ENCODE assay signal across 12 cellular contexts in the genomic region with DNA sequence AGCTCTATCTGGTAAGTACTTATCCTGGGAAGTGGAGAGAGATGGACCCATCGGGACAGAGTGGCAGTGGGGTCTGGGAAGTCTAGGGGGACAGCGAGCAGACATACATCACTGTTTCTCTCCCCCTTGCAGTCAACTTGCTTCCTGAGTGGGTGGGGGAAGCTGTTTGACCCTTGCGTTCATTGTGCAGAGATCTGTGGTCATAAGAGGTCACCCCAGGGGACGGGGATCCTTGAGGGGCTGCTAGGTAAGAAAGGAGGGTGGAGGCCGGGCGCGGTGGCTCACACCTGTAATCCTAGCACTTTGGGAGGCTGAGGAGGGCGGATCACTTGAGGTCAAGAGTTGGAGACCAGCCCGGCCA. TPM values are rescaled to one million over a fixed set of nuclear protein-coding genes. Genes with fewer than 3 reads are reported as not detected.
DNase-seq lines count a peak whose midpoint lies in the region; ATAC-seq and TF ChIP-seq lines count a peak whose summit lies in the region.
"Had no signal": no experiment of that assay in that cellular context is flagged by ENCODE, and none has a peak within 500 bp of the region (broad histone marks: within the 10 kb centered on the region; RNA-seq: fewer than 3 reads in every experiment).

No MANE protein-coding gene starts in this region.

- peak overlapping the region; percentile 99 for H3K4me3 Mint-ChIP-seq in CD14-positive monocyte
- peak overlapping the region; percentile 92 for H3K4me3 Mint-ChIP-seq in activated CD8-positive, alpha-beta T cell treated with anti-CD3 and anti-CD28 coated beads, Interleukin-2, amount 10 ng/mL, durations not matched to agents 7 days and 5 days
- peak overlapping the region; percentile 83 to 100 (median 99) for H3K4me3 Mint-ChIP-seq in naive thymus-derived CD4-positive, alpha-beta T cell
- H3K4me3 Mint-ChIP-seq: HFFc6 had no signal

- peaks cover 0 to 7% (median 4%) of the 10 kb centered on the region in 3 experiments for H3K9me3 ChIP-seq in naive thymus-derived CD4-positive, alpha-beta T cell (ENCODE audit: control insufficient read depth in 2 of 3, low read length in 3 of 3)
- no peaks in the 10 kb centered on the region for H3K9me3 ChIP-seq in right cardiac atrium (ENCODE audit: control insufficient read depth, low read length)

- intact Hi-C loops in CD14-positive monocyte (cut with micrococcal nuclease), result no loop called here
- intact Hi-C loops in naive thymus-derived CD4-positive, alpha-beta T cell (cut with micrococcal nuclease), result loop anchor here (1.0 to 10.0 kb wide), 7 partner anchors 8 to 614 kb away; a partner anchor contains a TSS
- intact Hi-C loops in right cardiac atrium (cut with DNase I), result loop anchor here in 1 of 4 donors (10.0 kb wide), 1 partner anchor 204 kb away; no protein-coding TSS in a partner anchor

- H3K4me1 ChIP-seq in naive thymus-derived CD4-positive, alpha-beta T cell (ENCODE audit: control insufficient read depth in 2 of 2, insufficient read depth in 2 of 2, low read length in 2 of 2), result peaks cover 28 to 49% of the 10 kb centered on the region in 2 donors
- H3K4me1 ChIP-seq in right cardiac atrium (ENCODE audit: control insufficient read depth, insufficient read depth, low read length), result no peaks in the 10 kb centered on the region

- peaks cover 0 to 27% (median 5%) of the 10 kb centered on the region in 3 experiments for H3K36me3 ChIP-seq in naive thymus-derived CD4-positive, alpha-beta T cell (ENCODE audit: control insufficient read depth in 2 of 3, insufficient read depth in 3 of 3, low read length in 3 of 3)

- H3K36me3 Mint-ChIP-seq in CD14-positive monocyte, result peaks cover 8 to 16% of the 10 kb centered on the region in 2 donors
- H3K36me3 Mint-ChIP-seq in activated CD8-positive, alpha-beta T cell treated with anti-CD3 and anti-CD28 coated beads, Interleukin-2, amount 10 ng/mL, durations not matched to agents 7 days and 5 days (ENCODE audit: low read depth), result peaks cover 35% of the 10 kb centered on the region
- H3K36me3 Mint-ChIP-seq in naive thymus-derived CD4-positive, alpha-beta T cell, result peaks cover 5 to 38% (median 30%) of the 10 kb centered on the region in 5 donors

- ATAC-seq in activated CD8-positive, alpha-beta T cell treated with anti-CD3 and anti-CD28 coated beads, Interleukin-2, amount 10 ng/mL, durations not matched to agents 7 days and 5 days, result peak; percentile 13
- ATAC-seq in naive thymus-derived CD4-positive, alpha-beta T cell, result no peak
- ATAC-seq in right cardiac atrium (no peak), GM18502 (IDR thresholded peaks at IDR 0.05; ENCODE audit: poor library complexity, unreplicated experiment) (no peak)

- WGBS in right cardiac atrium, result 78% methylated on average over 9 of the region's 9 CpGs

- H3K27me3 ChIP-seq in naive thymus-derived CD4-positive, alpha-beta T cell (ENCODE audit: control insufficient read depth in 2 of 2, insufficient read depth in 2 of 2, low read length in 2 of 2), result no peaks in the 10 kb centered on the region
- no peaks in the 10 kb centered on the region for H3K27me3 ChIP-seq in right cardiac atrium (ENCODE audit: control insufficient read depth, insufficient read depth)

- peak overlapping the region; percentile 90 to 98 (median 96) for H3K27ac Mint-ChIP-seq in CD14-positive monocyte
- H3K27ac Mint-ChIP-seq in activated CD8-positive, alpha-beta T cell treated with anti-CD3 and anti-CD28 coated beads, Interleukin-2, amount 10 ng/mL, durations not matched to agents 7 days and 5 days, result peak overlapping the region; percentile 95
- H3K27ac Mint-ChIP-seq in naive thymus-derived CD4-positive, alpha-beta T cell, result peak overlapping the region; percentile 86 to 100 (median 98)
- H3K27ac Mint-ChIP-seq: HFFc6 had no signal

- peaks cover 0 to 2% (median 1%) of the 10 kb centered on the region in 3 donors for H3K27me3 Mint-ChIP-seq in CD14-positive monocyte (ENCODE audit: low read depth in 3 of 3)
- H3K27me3 Mint-ChIP-seq in activated CD8-positive, alpha-beta T cell treated with anti-CD3 and anti-CD28 coated beads, Interleukin-2, amount 10 ng/mL, durations not matched to agents 7 days and 5 days (ENCODE audit: low read depth), result no peaks in the 10 kb centered on the region
- H3K27me3 Mint-ChIP-seq in naive thymus-derived CD4-positive, alpha-beta T cell, result no peaks in the 10 kb centered on the region

- POLR2A ChIA-PET in activated CD8-positive, alpha-beta T cell treated with anti-CD3 and anti-CD28 coated beads, Interleukin-2, amount 10 ng/mL, durations not matched to agents 7 days and 5 days (lab: Charles Lee), result interaction anchor here (0.9 to 2.0 kb wide), 5 partner anchors 9 to 281 kb away, joined by 3 to 12 read pairs (median 4); a partner anchor contains a TSS
- POLR2A ChIA-PET in naive thymus-derived CD4-positive, alpha-beta T cell (lab: Charles Lee), result interaction anchor here (0.5 to 3.1 kb wide), 20 partner anchors 8 to 383 kb away, joined by 3 to 31 read pairs (median 4); a partner anchor contains a TSS

- no peak for TF ChIP-seq CTCF in CD14-positive monocyte (IDR thresholded peaks at IDR 0.05)

- H3K4me3 ChIP-seq in GM08714 (ENCODE audit: low read length) (peak overlapping the region; percentile 45; the same call in 1 of the 2 replicates), right cardiac atrium (ENCODE audit: low read length) (no peak overlapping the region)
- H3K4me3 ChIP-seq in naive thymus-derived CD4-positive, alpha-beta T cell (ENCODE audit: low read length), result peak overlapping the region; percentile 99

- H3K4me1 Mint-ChIP-seq in CD14-positive monocyte, result peaks cover 79% of the 10 kb centered on the region
- peaks cover 68% of the 10 kb centered on the region for H3K4me1 Mint-ChIP-seq in activated CD8-positive, alpha-beta T cell treated with anti-CD3 and anti-CD28 coated beads, Interleukin-2, amount 10 ng/mL, durations not matched to agents 7 days and 5 days (ENCODE audit: low read depth)
- peaks cover 27 to 78% (median 66%) of the 10 kb centered on the region in 7 donors for H3K4me1 Mint-ChIP-seq in naive thymus-derived CD4-positive, alpha-beta T cell

- CTCF ChIA-PET in activated CD8-positive, alpha-beta T cell treated with anti-CD3 and anti-CD28 coated beads, Interleukin-2, amount 10 ng/mL, durations not matched to agents 7 days and 5 days (lab: Charles Lee), result interaction anchor here (0.5 to 3.0 kb wide), 16 partner anchors 9 to 594 kb away, joined by 3 to 18 read pairs (median 4); a partner anchor contains a TSS
- CTCF ChIA-PET in naive thymus-derived CD4-positive, alpha-beta T cell (lab: Charles Lee), result interaction anchor here (1.0 to 2.7 kb wide), 5 partner anchors 8 to 198 kb away, joined by 3 to 17 read pairs (median 5); no protein-coding TSS in a partner anchor

- H3K9me3 Mint-ChIP-seq in CD14-positive monocyte, result peaks cover 6 to 17% (median 14%) of the 10 kb centered on the region in 7 donors
- peaks cover 8% of the 10 kb centered on the region for H3K9me3 Mint-ChIP-seq in activated CD8-positive, alpha-beta T cell treated with anti-CD3 and anti-CD28 coated beads, Interleukin-2, amount 10 ng/mL, durations not matched to agents 7 days and 5 days (ENCODE audit: insufficient read depth)
- peaks cover 3 to 17% (median 9%) of the 10 kb centered on the region in 11 donors for H3K9me3 Mint-ChIP-seq in naive thymus-derived CD4-positive, alpha-beta T cell

- peak overlapping the region; percentile 74 for H3K27ac ChIP-seq in naive thymus-derived CD4-positive, alpha-beta T cell (ENCODE audit: low read depth, low read length)
- H3K27ac ChIP-seq in right cardiac atrium (ENCODE audit: low read length), result no peak overlapping the region
- H3K27ac ChIP-seq: VCaP had no signal

- DNase-seq in CD14-positive monocyte (ENCODE audit: low spot score) (no peak), pons (ENCODE audit: low spot score) (no peak), glomerular visceral epithelial cell (ENCODE audit: extremely low spot score) (no peak), right cardiac atrium (no peak)
- DNase-seq in activated CD8-positive, alpha-beta T cell treated with anti-CD3 and anti-CD28 coated beads, Interleukin-2, amount 10 ng/mL, durations not matched to agents 7 days and 5 days, result no peak
- no peak for DNase-seq in naive thymus-derived CD4-positive, alpha-beta T cell
- DNase-seq: HFFc6, NCI-H1436 treated with DMSO at 0.1 percent for 48 hours, NCI-H526 had no signal

RNA-seq across cellular contexts. Expression of a gene that starts 0.5 kb away (rescaled TPM):
- polyA plus RNA-seq in CD14-positive monocyte, result under 1 TPM; 0.46 to 0.87 TPM
- total RNA-seq in activated CD8-positive, alpha-beta T cell treated with anti-CD3 and anti-CD28 coated beads, Interleukin-2, amount 10 ng/mL, durations not matched to agents 7 days and 5 days, result 10 to 100 TPM; 34.0 to 40.5 TPM
- total RNA-seq in naive thymus-derived CD4-positive, alpha-beta T cell, result 100 to 1,000 TPM in 4 of 5 experiments, 10 to 100 TPM in 1; 53.0 to 132 (median 130) TPM
- polyA plus RNA-seq in naive thymus-derived CD4-positive, alpha-beta T cell, result 10 to 100 TPM in 1 of 2 donors, 1 to 10 TPM in 1; 3.9 to 14.4 TPM
- 10 to 100 TPM in 3 of 4 donors, 1 to 10 TPM in 1; 9.4 to 13.3 (median 11.8) TPM for total RNA-seq in right cardiac atrium
- 7.6 TPM for polyA plus RNA-seq in right cardiac atrium

RNA-seq across cellular contexts. Expression of a gene that starts 55.0 kb away (rescaled TPM):
- polyA plus RNA-seq in CD14-positive monocyte, result 1 to 10 TPM; 2.9 to 3.4 TPM
- total RNA-seq in activated CD8-positive, alpha-beta T cell treated with anti-CD3 and anti-CD28 coated beads, Interleukin-2, amount 10 ng/mL, durations not matched to agents 7 days and 5 days, result 1 to 10 TPM in 1 of 2 experiments, under 1 TPM in 1; 0.42 to 1.1 TPM
- 1 to 10 TPM in 4 of 5 experiments, under 1 TPM in 1; 0.89 to 9.9 (median 3.9) TPM for total RNA-seq in naive thymus-derived CD4-positive, alpha-beta T cell
- under 1 TPM; 0.29 to 0.71 TPM for polyA plus RNA-seq in naive thymus-derived CD4-positive, alpha-beta T cell
- total RNA-seq in right cardiac atrium, result 10 to 100 TPM; 48.2 to 58.6 (median 55.8) TPM
- polyA plus RNA-seq in right cardiac atrium, result 17.3 TPM

Comparison
In these comparisons a context has a peak if more than half of its experiments do, and no peak if none do; other contexts are left out.
1. RNA of a gene that starts 55.0 kb away (total RNA-seq): 48.2 to 58.6 TPM in right cardiac atrium; 0.89 to 9.9 TPM in naive thymus-derived CD4-positive, alpha-beta T cell and 0.42 to 1.1 TPM in activated CD8-positive, alpha-beta T cell treated with anti-CD3 and anti-CD28 coated beads, Interleukin-2, amount 10 ng/mL, durations not matched to agents 7 days and 5 days; every median in the first group is over 4 times any median in the second.
2. intact Hi-C loops: an anchor here in naive thymus-derived CD4-positive, alpha-beta T cell (1.0 to 10.0 kb wide); none called in CD14-positive monocyte.
3. Peak in every context shown above with its lines, with median percentiles within 50 percentile points of each other: H3K27ac Mint-ChIP-seq and H3K4me3 Mint-ChIP-seq.